In genomic region chr18:46265190-46266156, GRCh38 we compare ENCODE assay signal across 16 cellular contexts.
DNase-seq lines count a peak whose midpoint lies in the region; ATAC-seq, FAIRE-seq and TF ChIP-seq lines count a peak whose summit lies in the region.
"Had no signal": no experiment of that assay in that cellular context is flagged by ENCODE, and none has a peak within 500 bp of the region (broad histone marks: within the 10 kb centered on the region; RNA-seq: fewer than 3 reads in every experiment).

No MANE protein-coding gene starts in this region.

- no peak overlapping the region for H3K4me2 ChIP-seq in mesenchymal stem cell (ENCODE audit: low read length, poor library complexity, severe bottlenecking)

- H2BK12ac ChIP-seq in mesenchymal stem cell (ENCODE audit: low read length in 2 of 2), result no peak overlapping the region

- no peak for ATAC-seq in HG02840 (IDR thresholded peaks at IDR 0.05; ENCODE audit: low FRiP score, unreplicated experiment)
- ATAC-seq: SK-N-SH treated with all-trans-retinoic acid at 6 μM for 48 hours; stimulated activated memory B cell treated with anti-CD40 and anti-IgM and Interleukin-4, amounts not matched to agents 10 μg/mL and 1 μg/mL and 100 μg/mL, for 72 hours had no signal

- H4K8ac ChIP-seq in mesenchymal stem cell (ENCODE audit: low read length), result no peak overlapping the region

- peak; percentile 50 for FAIRE-seq in H54 (lab: Jason Lieb, UNC)
- FAIRE-seq: endometrium had no signal

- peaks cover 6 to 37% of the 10 kb centered on the region in 2 experiments for H3K36me3 ChIP-seq in mesenchymal stem cell (ENCODE audit: control insufficient read depth in 1 of 2, insufficient read depth in 2 of 2, low read depth in 1 of 2, low read length in 2 of 2)

- no peaks in the 10 kb centered on the region for H3K27me3 ChIP-seq in mesenchymal stem cell (ENCODE audit: control insufficient read depth in 1 of 2, insufficient read depth in 1 of 2, low read length in 2 of 2)
- H3K27me3 ChIP-seq: cardiac muscle cell, vagina had no signal

- H3K9me3 Mint-ChIP-seq in HFFc6, result no peaks in the 10 kb centered on the region
- H3K9me3 Mint-ChIP-seq in activated naive CD8-positive, alpha-beta T cell (ENCODE audit: low read depth), result no peaks in the 10 kb centered on the region
- H3K9me3 Mint-ChIP-seq: stimulated activated memory B cell treated with anti-CD40 and anti-IgM and Interleukin-4, amounts not matched to agents 10 μg/mL and 1 μg/mL and 100 μg/mL, for 72 hours had no signal

- H3K9ac ChIP-seq in mesenchymal stem cell (ENCODE audit: low read length), result no peak overlapping the region

- no peak overlapping the region for H2BK120ac ChIP-seq in mesenchymal stem cell (ENCODE audit: low read depth, low read length)

- H2BK5ac ChIP-seq in mesenchymal stem cell (ENCODE audit: low read depth, low read length, poor library complexity, severe bottlenecking), result no peak overlapping the region

- H2AK5ac ChIP-seq in mesenchymal stem cell (ENCODE audit: low read length, severe bottlenecking), result no peak overlapping the region

- peaks cover 11% of the 10 kb centered on the region for H3K79me1 ChIP-seq in mesenchymal stem cell (replicated peaks; ENCODE audit: low read length, poor library complexity, severe bottlenecking)

- H3K4me1 Mint-ChIP-seq in HFFc6 (ENCODE audit: low read depth), result peaks cover 60% of the 10 kb centered on the region
- peaks cover 42% of the 10 kb centered on the region for H3K4me1 Mint-ChIP-seq in activated naive CD8-positive, alpha-beta T cell (ENCODE audit: low read depth)

- H3K9me3 ChIP-seq in mesenchymal stem cell (ENCODE audit: control insufficient read depth, low read length), result no peaks in the 10 kb centered on the region
- H3K9me3 ChIP-seq: vagina had no signal

- peaks cover 31% of the 10 kb centered on the region for H3K36me3 Mint-ChIP-seq in HFFc6 (ENCODE audit: low read depth)
- peaks cover 24% of the 10 kb centered on the region for H3K36me3 Mint-ChIP-seq in activated naive CD8-positive, alpha-beta T cell

- no peak overlapping the region for H4K91ac ChIP-seq in mesenchymal stem cell (ENCODE audit: low read length)

- H2AFZ ChIP-seq in mesenchymal stem cell (ENCODE audit: low read depth, low read length), result no peak overlapping the region

- H2BK15ac ChIP-seq in mesenchymal stem cell (ENCODE audit: low read depth, poor library complexity, severe bottlenecking), result no peak overlapping the region

- no peak for TF ChIP-seq POLR2A in H54 (IDR thresholded peaks at IDR 0.05; ENCODE audit: low read depth, low read length)

- no peak overlapping the region for H3K4ac ChIP-seq in mesenchymal stem cell (ENCODE audit: low read depth in 1 of 2, low read length in 2 of 2)

- TF ChIP-seq CTCF in HFFc6 (IDR thresholded peaks at IDR 0.05), result no peak

- H3K27ac ChIP-seq in mesenchymal stem cell (ENCODE audit: low read length, poor library complexity, severe bottlenecking), result peak overlapping the region; percentile 93
- H3K27ac ChIP-seq: C4-2B, cardiac muscle cell, vagina, VCaP had no signal

- no peak overlapping the region for H3K4me3 Mint-ChIP-seq in HFFc6
- H3K4me3 Mint-ChIP-seq in activated naive CD8-positive, alpha-beta T cell, result no peak overlapping the region
- H3K4me3 Mint-ChIP-seq: stimulated activated memory B cell treated with anti-CD40 and anti-IgM and Interleukin-4, amounts not matched to agents 10 μg/mL and 1 μg/mL and 100 μg/mL, for 72 hours had no signal

- peaks cover 5% of the 10 kb centered on the region for H3K4me1 ChIP-seq in mesenchymal stem cell (ENCODE audit: control insufficient read depth, insufficient read depth, low read depth, low read length)
- H3K4me1 ChIP-seq: vagina had no signal

- DNase-seq in H54 (ENCODE audit: insufficient read length, low spot score), result no peak
- no peak for DNase-seq in HFFc6
- DNase-seq in mesenchymal stem cell, result no peak
- DNase-seq in NCI-H446 (lab: John Stamatoyannopoulos, UW), result no peak
- DNase-seq in stimulated activated CD4-positive, alpha-beta T cell treated with anti-CD3 and anti-CD28 coated beads, Interleukin-1b, Interleukin-23, amount 100 ng/mL, for 48 hours, result no peak
- DNase-seq: NCI-H2081 treated with DMSO at 0.1 percent for 48 hours; stimulated activated CD4-positive, alpha-beta T cell treated with anti-CD3 and anti-CD28 coated beads, Interleukin-4, amount 100 ng/mL, for 24 hours had no signal

- no peak overlapping the region for H3K4me3 ChIP-seq in mesenchymal stem cell (ENCODE audit: insufficient read depth in 1 of 2, low read depth in 1 of 2, low read length in 2 of 2)
- H3K4me3 ChIP-seq: cardiac muscle cell, vagina had no signal

- peak overlapping the region; percentile 92 for H3K27ac Mint-ChIP-seq in HFFc6
- peak overlapping the region; percentile 68 for H3K27ac Mint-ChIP-seq in activated naive CD8-positive, alpha-beta T cell
- H3K27ac Mint-ChIP-seq: stimulated activated memory B cell treated with anti-CD40 and anti-IgM and Interleukin-4, amounts not matched to agents 10 μg/mL and 1 μg/mL and 100 μg/mL, for 72 hours had no signal

- H3K14ac ChIP-seq in mesenchymal stem cell (ENCODE audit: low read length in 2 of 2), result no peak overlapping the region

- H3K27me3 Mint-ChIP-seq in HFFc6 (ENCODE audit: insufficient read depth), result peaks cover 1% of the 10 kb centered on the region; the same call in 1 of the 2 replicates
- no peaks in the 10 kb centered on the region for H3K27me3 Mint-ChIP-seq in activated naive CD8-positive, alpha-beta T cell
- H3K27me3 Mint-ChIP-seq: stimulated activated memory B cell treated with anti-CD40 and anti-IgM and Interleukin-4, amounts not matched to agents 10 μg/mL and 1 μg/mL and 100 μg/mL, for 72 hours had no signal

- WGBS in mesenchymal stem cell, result 89% methylated on average over 3 of the region's 4 CpGs

- no peak overlapping the region for H3K23ac ChIP-seq in mesenchymal stem cell (ENCODE audit: low read length in 2 of 2)

- no peak overlapping the region for H3K18ac ChIP-seq in mesenchymal stem cell (ENCODE audit: low read depth in 1 of 2, low read length in 2 of 2)
